ENCODE assay signal across 8 cellular contexts in the genomic region with DNA sequence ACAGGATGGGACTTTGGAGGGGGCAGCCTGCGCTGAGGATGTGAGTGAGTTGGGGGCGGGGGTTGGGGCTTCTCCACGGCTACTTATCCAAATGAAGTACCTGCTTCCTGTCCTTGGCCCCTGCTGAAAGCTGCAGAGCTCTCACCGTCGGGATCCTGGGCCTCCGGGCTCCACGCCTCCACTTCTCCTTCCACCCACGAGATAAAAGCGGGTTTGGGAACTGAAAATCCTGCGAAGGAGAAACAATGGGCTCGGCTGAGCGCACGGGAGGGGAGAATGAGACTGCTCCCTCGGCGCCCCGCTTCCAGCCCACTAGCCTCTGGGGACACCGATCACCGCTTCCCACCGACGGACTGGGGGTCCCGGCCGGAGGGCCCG. TPM values are rescaled to one million over a fixed set of nuclear protein-coding genes. Genes with fewer than 3 reads are reported as not detected.
DNase-seq lines count a peak whose midpoint lies in the region; ATAC-seq and TF ChIP-seq lines count a peak whose summit lies in the region.

No MANE protein-coding gene starts in this region.

- TF ChIP-seq CTCF in OCI-LY7 (conservative IDR thresholded peaks at IDR 0.05; ENCODE audit: low read length) = no peak
- no peak for TF ChIP-seq CTCF in neural cell (IDR thresholded peaks at IDR 0.05; ENCODE audit: poor library complexity, severe bottlenecking)

- H3K9ac ChIP-seq in neural cell (ENCODE audit: low read length) = peak overlapping the region; percentile 88

- H4K20me1 ChIP-seq in OCI-LY7 (ENCODE audit: insufficient read depth, low read length) (no peaks in the 10 kb centered on the region), neural cell (ENCODE audit: insufficient read depth) (no peaks in the 10 kb centered on the region)

- H2AFZ ChIP-seq in OCI-LY7 (ENCODE audit: low read length) = peak overlapping the region; percentile 77; the same call in 1 of the 2 replicates
- H2AFZ ChIP-seq in neural cell (ENCODE audit: low read depth, low read length) = peak overlapping the region; percentile 76

- peak; percentile 10 for ATAC-seq in activated CD4-positive, alpha-beta T cell treated with anti-CD3 and anti-CD28 coated beads for 36 hours
- ATAC-seq in HG02642 (IDR thresholded peaks at IDR 0.05; ENCODE audit: poor library complexity, unreplicated experiment) (peak; percentile 33), HG03342 (IDR thresholded peaks at IDR 0.05; ENCODE audit: unreplicated experiment) (no peak)
- ATAC-seq in effector memory CD8-positive, alpha-beta T cell (replicated peaks) = peak; percentile 14

- H3K9me2 ChIP-seq in OCI-LY7 (ENCODE audit: insufficient read depth, low read length) (no peaks in the 10 kb centered on the region), neural cell (ENCODE audit: insufficient read depth, low read length) (no peaks in the 10 kb centered on the region)

- H3K9me3 ChIP-seq in OCI-LY7 (ENCODE audit: low read length) (no peaks in the 10 kb centered on the region), neural cell (ENCODE audit: low read length) (no peaks in the 10 kb centered on the region)

- DNase-seq in activated CD4-positive, alpha-beta T cell treated with anti-CD3 and anti-CD28 coated beads for 36 hours = peak; percentile 46
- no peak for DNase-seq in activated CD4-positive, alpha-beta T cell treated with anti-CD3 and anti-CD28 coated beads, Interleukin-2, amount 50 U/mL, for 48 hours
- DNase-seq in OCI-LY7 (ENCODE audit: low spot score) (no peak), SK-N-DZ (ENCODE audit: low spot score) (no peak)
- no peak for DNase-seq in effector memory CD8-positive, alpha-beta T cell

- H3K27ac ChIP-seq in OCI-LY7 (ENCODE audit: low read depth, low read length, poor library complexity, severe bottlenecking) (no peak overlapping the region), neural cell (ENCODE audit: low read length) (peak overlapping the region; percentile 89)

- peak overlapping the region; percentile 66 for H3K4me3 ChIP-seq in OCI-LY7 (ENCODE audit: low read depth, low read length, poor library complexity, severe bottlenecking)
- peak overlapping the region; percentile 78 for H3K4me3 ChIP-seq in neural cell (ENCODE audit: low read length)

- POLR2A ChIA-PET in activated CD4-positive, alpha-beta T cell treated with anti-CD3 and anti-CD28 coated beads for 36 hours (lab: Charles Lee) = interaction anchor here (0.6 to 2.2 kb wide), 2 partner anchors 13 to 52 kb away, joined by 9 to 10 read pairs; a partner anchor contains a TSS
- POLR2A ChIA-PET in OCI-LY7 (lab: Charles Lee) = interaction anchor here (1.0 kb wide), 1 partner anchor 12 kb away, joined by 3 read pairs; no protein-coding TSS in a partner anchor

- H3K36me3 Mint-ChIP-seq in activated CD4-positive, alpha-beta T cell treated with anti-CD3 and anti-CD28 coated beads for 36 hours (ENCODE audit: low read depth) = peaks cover 48% of the 10 kb centered on the region
- peaks cover 18% of the 10 kb centered on the region for H3K36me3 Mint-ChIP-seq in effector memory CD8-positive, alpha-beta T cell (ENCODE audit: insufficient read depth)

- H3K4me3 Mint-ChIP-seq in activated CD4-positive, alpha-beta T cell treated with anti-CD3 and anti-CD28 coated beads for 36 hours = peak overlapping the region; percentile 87
- peak overlapping the region; percentile 87 to 88 for H3K4me3 Mint-ChIP-seq in effector memory CD8-positive, alpha-beta T cell

- no peaks in the 10 kb centered on the region for H3K27me3 Mint-ChIP-seq in activated CD4-positive, alpha-beta T cell treated with anti-CD3 and anti-CD28 coated beads for 36 hours
- H3K27me3 Mint-ChIP-seq in effector memory CD8-positive, alpha-beta T cell = no peaks in the 10 kb centered on the region

- intact Hi-C loops in activated CD4-positive, alpha-beta T cell treated with anti-CD3 and anti-CD28 coated beads for 36 hours (cut with DNase I, micrococcal nuclease) = loop anchor here (1.0 to 2.0 kb wide), 11 partner anchors 13 to 155 kb away; a partner anchor contains a TSS
- intact Hi-C loops in OCI-LY7 (cut with micrococcal nuclease; ENCODE audit: unreplicated experiment) = no loop called here

- no TSS peak for BruUV-seq in OCI-LY7 (replicated peaks; lab: Mats Ljungman, UMichigan)

- no peaks in the 10 kb centered on the region for H3K27me3 ChIP-seq in neural cell (ENCODE audit: insufficient read depth, low read depth, low read length)

- H3K4me2 ChIP-seq in OCI-LY7 (ENCODE audit: low read length) = peak overlapping the region; percentile 70
- H3K4me2 ChIP-seq in neural cell (ENCODE audit: low read length) = peak overlapping the region; percentile 35

- H3K27ac Mint-ChIP-seq in activated CD4-positive, alpha-beta T cell treated with anti-CD3 and anti-CD28 coated beads for 36 hours = peak overlapping the region; percentile 91
- H3K27ac Mint-ChIP-seq in effector memory CD8-positive, alpha-beta T cell = peak overlapping the region; percentile 63 to 68

- peaks cover 30% of the 10 kb centered on the region for H3K4me1 ChIP-seq in OCI-LY7 (ENCODE audit: insufficient read depth, low read length, poor library complexity, severe bottlenecking)

- peaks cover 6% of the 10 kb centered on the region; the same call in 1 of the 2 replicates for H3K36me3 ChIP-seq in OCI-LY7 (ENCODE audit: insufficient read depth, low read length)
- H3K36me3 ChIP-seq in neural cell (ENCODE audit: insufficient read depth, low read length) = no peaks in the 10 kb centered on the region

- no peaks in the 10 kb centered on the region for H3K9me3 Mint-ChIP-seq in activated CD4-positive, alpha-beta T cell treated with anti-CD3 and anti-CD28 coated beads for 36 hours (ENCODE audit: low read depth)
- no peaks in the 10 kb centered on the region for H3K9me3 Mint-ChIP-seq in effector memory CD8-positive, alpha-beta T cell

- H3F3A ChIP-seq in neural cell (ENCODE audit: insufficient read depth, low read length, poor library complexity, severe bottlenecking) = no peaks in the 10 kb centered on the region

- no peak for TF ChIP-seq EP300 in neural cell (conservative IDR thresholded peaks at IDR 0.05; ENCODE audit: poor library complexity, severe bottlenecking)

- CTCF ChIA-PET in activated CD4-positive, alpha-beta T cell treated with anti-CD3 and anti-CD28 coated beads for 36 hours (lab: Charles Lee) = interaction anchor here (0.7 to 4.8 kb wide), 5 partner anchors 10 to 50 kb away, joined by 3 to 32 read pairs (median 7); a partner anchor contains a TSS
- CTCF ChIA-PET in OCI-LY7 (lab: Charles Lee; ENCODE audit: unreplicated experiment) = no interaction called here

- no peaks in the 10 kb centered on the region; the same call in 1 of the 2 replicates for H3K79me2 ChIP-seq in OCI-LY7 (ENCODE audit: insufficient read depth, low read depth, low read length)
- no peaks in the 10 kb centered on the region for H3K79me2 ChIP-seq in neural cell (replicated peaks; ENCODE audit: insufficient read depth, low read length)

- peaks cover 37% of the 10 kb centered on the region for H3K4me1 Mint-ChIP-seq in activated CD4-positive, alpha-beta T cell treated with anti-CD3 and anti-CD28 coated beads for 36 hours
- H3K4me1 Mint-ChIP-seq in effector memory CD8-positive, alpha-beta T cell (ENCODE audit: low read depth in 2 of 2) = peaks cover 14 to 20% of the 10 kb centered on the region in 2 donors

- no peak for TF ChIP-seq RAD21 in neural cell (conservative IDR thresholded peaks at IDR 0.05)

TF ChIP-seq in neural cell, 6 proteins besides CTCF, POLR2A, EP300 and RAD21:
- peak; percentile 55 for TF ChIP-seq TAF1 (IDR thresholded peaks at IDR 0.05; ENCODE audit: low read depth)
- TF ChIP-seq MXI1 (conservative IDR thresholded peaks at IDR 0.05; ENCODE audit: poor library complexity, severe bottlenecking) = no peak

RNA-seq across cellular contexts. Expression of a gene that starts 0.5 kb away (rescaled TPM):
- total RNA-seq in activated CD4-positive, alpha-beta T cell treated with anti-CD3 and anti-CD28 coated beads for 36 hours = 10 to 100 TPM in 1 of 2 experiments, 1 to 10 TPM in 1; 9.2 to 10.8 TPM
- 6.8 and 9.3 TPM in 2 replicates for total RNA-seq in OCI-LY7 (2014; rRNA removed; shearing (Covaris generic))
- 4.1 and 4.6 TPM in 2 replicates for total RNA-seq in OCI-LY7 (2022)
- polyA plus RNA-seq in neural cell = 26.4 and 44.1 TPM in 2 replicates
- 39.5 and 44.6 TPM in 2 replicates for polyA minus RNA-seq in neural cell
- 8.6 and 15.4 TPM in 2 replicates for polyA plus RNA-seq in SK-N-DZ (2014; cell fraction: cytosol; rRNA removed)
- 12.8 and 18.5 TPM in 2 replicates for polyA plus RNA-seq in SK-N-DZ (2014; cell fraction: nucleus; rRNA removed)

RNA-seq across cellular contexts. Expression of a gene that starts 13.5 kb away (rescaled TPM):
- total RNA-seq in activated CD4-positive, alpha-beta T cell treated with anti-CD3 and anti-CD28 coated beads for 36 hours = 1 to 10 TPM; 7.1 to 9.1 TPM
- total RNA-seq in OCI-LY7 (2014; rRNA removed; shearing (Covaris generic)) = 17.5 and 19.8 TPM in 2 replicates
- total RNA-seq in OCI-LY7 (2022) = 15.0 and 15.3 TPM in 2 replicates
- 26.9 and 28.4 TPM in 2 replicates for polyA plus RNA-seq in neural cell
- 12.4 and 13.8 TPM in 2 replicates for polyA minus RNA-seq in neural cell
- polyA plus RNA-seq in SK-N-DZ (2014; cell fraction: cytosol; rRNA removed) = 13.2 and 13.5 TPM in 2 replicates
- 18.9 and 19.3 TPM in 2 replicates for polyA plus RNA-seq in SK-N-DZ (2014; cell fraction: nucleus; rRNA removed)

RNA-seq across cellular contexts. Expression of a gene that starts 25.2 kb away (rescaled TPM):
- 10 to 100 TPM in 1 of 2 experiments, 1 to 10 TPM in 1; 9.0 to 10.7 TPM for total RNA-seq in activated CD4-positive, alpha-beta T cell treated with anti-CD3 and anti-CD28 coated beads for 36 hours
- 13.1 and 15.0 TPM in 2 replicates for total RNA-seq in OCI-LY7 (2014; rRNA removed; shearing (Covaris generic))
- total RNA-seq in OCI-LY7 (2022) = 15.5 and 16.7 TPM in 2 replicates
- 10.6 and 13.9 TPM in 2 replicates for polyA plus RNA-seq in neural cell
- 20.1 and 20.2 TPM in 2 replicates for polyA minus RNA-seq in neural cell
- polyA plus RNA-seq in SK-N-DZ (2014; cell fraction: cytosol; rRNA removed) = 17.3 and 17.5 TPM in 2 replicates
- 13.5 and 17.8 TPM in 2 replicates for polyA plus RNA-seq in SK-N-DZ (2014; cell fraction: nucleus; rRNA removed)

RNA-seq across cellular contexts. Expression of a gene that starts 26.8 kb away (rescaled TPM):
- 10 to 100 TPM in 1 of 2 experiments, 1 to 10 TPM in 1; 8.0 to 11.2 TPM for total RNA-seq in activated CD4-positive, alpha-beta T cell treated with anti-CD3 and anti-CD28 coated beads for 36 hours
- total RNA-seq in OCI-LY7 (2014; rRNA removed; shearing (Covaris generic)) = 10.5 and 14.6 TPM in 2 replicates
- total RNA-seq in OCI-LY7 (2022) = 12.8 and 13.8 TPM in 2 replicates
- 10.5 and 14.9 TPM in 2 replicates for polyA plus RNA-seq in neural cell
- polyA minus RNA-seq in neural cell = 26.3 and 28.1 TPM in 2 replicates
- 18.1 and 19.4 TPM in 2 replicates for polyA plus RNA-seq in SK-N-DZ (2014; cell fraction: cytosol; rRNA removed)
- 13.6 and 21.7 TPM in 2 replicates for polyA plus RNA-seq in SK-N-DZ (2014; cell fraction: nucleus; rRNA removed)

RNA-seq across cellular contexts. Expression of a gene that starts 50.4 kb away (rescaled TPM):
- 1 to 10 TPM; 6.3 to 8.0 TPM for total RNA-seq in activated CD4-positive, alpha-beta T cell treated with anti-CD3 and anti-CD28 coated beads for 36 hours
- 15.7 and 22.2 TPM in 2 replicates for total RNA-seq in OCI-LY7 (2014; rRNA removed; shearing (Covaris generic))
- total RNA-seq in OCI-LY7 (2022) = 17.2 and 20.8 TPM in 2 replicates
- polyA plus RNA-seq in neural cell = 5.7 and 8.4 TPM in 2 replicates
- 8.8 and 10.2 TPM in 2 replicates for polyA minus RNA-seq in neural cell
- 16.9 and 17.1 TPM in 2 replicates for polyA plus RNA-seq in SK-N-DZ (2014; cell fraction: cytosol; rRNA removed)
- polyA plus RNA-seq in SK-N-DZ (2014; cell fraction: nucleus; rRNA removed) = 8.8 and 9.3 TPM in 2 replicates
